Comparison of ENCODE assay signal across 8 cellular contexts in the genomic region with DNA sequence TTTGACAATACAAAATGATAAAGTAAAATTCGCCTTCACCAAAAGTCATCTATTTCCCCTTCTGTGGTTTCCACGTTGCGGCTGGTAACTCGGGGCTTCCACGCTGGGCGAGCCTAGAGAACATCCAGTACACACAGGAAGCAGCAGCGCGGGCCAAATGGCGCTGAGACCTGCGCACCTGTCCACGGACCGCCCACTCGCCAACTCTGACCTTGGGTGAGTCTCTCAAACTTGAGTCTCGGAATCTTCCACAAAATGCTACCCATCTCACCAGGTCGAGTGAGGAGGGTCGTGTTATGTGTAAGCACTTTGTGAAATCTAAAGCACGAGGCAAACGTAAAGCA. TPM values are rescaled to one million over a fixed set of nuclear protein-coding genes. Genes with fewer than 3 reads are reported as not detected.
DNase-seq lines count a peak whose midpoint lies in the region; ATAC-seq and TF ChIP-seq lines count a peak whose summit lies in the region.

No MANE protein-coding gene starts in this region.

- BruUV-seq in Caco-2 (replicated peaks; lab: Mats Ljungman, UMichigan) = TSS peak; percentile 76

- intact Hi-C loops in Caco-2 (cut with micrococcal nuclease; ENCODE audit: unreplicated experiment) = loop anchor here (10.0 kb wide), 2 partner anchors 145 to 205 kb away; no protein-coding TSS in a partner anchor

- H3K4me1 ChIP-seq in Caco-2 = no peaks in the 10 kb centered on the region; the same call in 1 of the 2 replicates
- H3K4me1 ChIP-seq in HUES48 (ENCODE audit: control insufficient read depth, insufficient read depth, low read length) = peaks cover 6% of the 10 kb centered on the region; the same call in 1 of the 2 replicates

- H3K4me1 Mint-ChIP-seq in Caco-2 (ENCODE audit: low read depth, unreplicated experiment) = no peaks in the 10 kb centered on the region
- peaks cover 45% of the 10 kb centered on the region for H3K4me1 Mint-ChIP-seq in activated naive CD8-positive, alpha-beta T cell treated with anti-CD3 and anti-CD28 coated beads, Interleukin-2, amount 10 ng/mL, durations not matched to agents 7 days and 5 days
- H3K4me1 Mint-ChIP-seq in nephron progenitor cell = peaks cover 45% of the 10 kb centered on the region

- in situ Hi-C loops in SK-MEL-5 (cut with HindIII; ENCODE audit: low pct_unique_long_range_greater_than_20kb, low sequenced_read_pairs) = loop anchor here (25.0 kb wide), 2 partner anchors 172 to 228 kb away; no protein-coding TSS in a partner anchor

- no peak for TF ChIP-seq CTCF in Caco-2 (IDR thresholded peaks at IDR 0.05; ENCODE audit: insufficient read depth in 1 of 2, low read depth in 1 of 2, low read length in 1 of 2, severe bottlenecking in 1 of 2, unreplicated experiment in 1 of 2)
- no peak for TF ChIP-seq CTCF in nephron progenitor cell (IDR thresholded peaks at IDR 0.05)

- no peaks in the 10 kb centered on the region for H3K9me3 ChIP-seq in Caco-2
- no peaks in the 10 kb centered on the region for H3K9me3 ChIP-seq in HUES48 (ENCODE audit: control insufficient read depth, insufficient read depth, low read length)
- no peaks in the 10 kb centered on the region for H3K9me3 ChIP-seq in iPS-18c (ENCODE audit: control insufficient read depth, insufficient read depth, low read length)

- DNase-seq in Caco-2 = peak; percentile 50 to 55
- DNase-seq in SK-MEL-5 (ENCODE audit: low read depth, low spot score) = peak; percentile 40
- peak; percentile 79 for DNase-seq in activated naive CD8-positive, alpha-beta T cell treated with anti-CD3 and anti-CD28 coated beads, Interleukin-2, amount 10 ng/mL, durations not matched to agents 7 days and 5 days
- peak in 2 of 3 donors; percentile 27 to 30 for DNase-seq in stimulated activated CD4-positive, alpha-beta T cell treated with anti-CD3 and anti-CD28 coated beads, TNF-alpha, amount 100 ng/mL, for 1 hour (ENCODE audit: low read depth in 3 of 3, low spot score in 1 of 3)
- no peak for DNase-seq in nephron progenitor cell

- H3K27ac ChIP-seq in HUES48 (ENCODE audit: low read depth, low read length) = peak overlapping the region; percentile 99

- peak overlapping the region; percentile 95 for H3K9ac ChIP-seq in HUES48 (ENCODE audit: low read depth, low read length)

- H3K27me3 Mint-ChIP-seq in Caco-2 (ENCODE audit: insufficient read depth, unreplicated experiment) (no peaks in the 10 kb centered on the region), nephron progenitor cell (ENCODE audit: low read depth, poor library complexity) (no peaks in the 10 kb centered on the region)
- H3K27me3 Mint-ChIP-seq in activated naive CD8-positive, alpha-beta T cell treated with anti-CD3 and anti-CD28 coated beads, Interleukin-2, amount 10 ng/mL, durations not matched to agents 7 days and 5 days = no peaks in the 10 kb centered on the region

- no peaks in the 10 kb centered on the region for H3K36me3 ChIP-seq in Caco-2 (ENCODE audit: control insufficient read depth, insufficient read depth, low read length)
- peaks cover 29% of the 10 kb centered on the region for H3K36me3 ChIP-seq in HUES48 (ENCODE audit: control insufficient read depth, insufficient read depth, low read length)

- POLR2A ChIA-PET in Caco-2 (lab: Charles Lee) = interaction anchor here (0.5 to 1.8 kb wide), 4 partner anchors 72 to 217 kb away, joined by 3 to 7 read pairs (median 4); no protein-coding TSS in a partner anchor
- POLR2A ChIA-PET in activated naive CD8-positive, alpha-beta T cell treated with anti-CD3 and anti-CD28 coated beads, Interleukin-2, amount 10 ng/mL, durations not matched to agents 7 days and 5 days (lab: Charles Lee) = interaction anchor here (0.6 to 5.5 kb wide), 20 partner anchors 9 to 555 kb away, joined by 3 to 47 read pairs (median 8); a partner anchor contains a TSS

- H3K4me3 Mint-ChIP-seq in Caco-2 (ENCODE audit: unreplicated experiment) (no peak overlapping the region), nephron progenitor cell (no peak overlapping the region)
- no peak overlapping the region for H3K4me3 Mint-ChIP-seq in activated naive CD8-positive, alpha-beta T cell treated with anti-CD3 and anti-CD28 coated beads, Interleukin-2, amount 10 ng/mL, durations not matched to agents 7 days and 5 days

- CTCF ChIA-PET in Caco-2 (lab: Charles Lee) = interaction anchor here (0.7 to 1.8 kb wide), 5 partner anchors 62 to 485 kb away, joined by 3 to 7 read pairs (median 5); no protein-coding TSS in a partner anchor

- H3K4me3 ChIP-seq in Caco-2 (ENCODE audit: low read depth, low read length) = peak overlapping the region; percentile 52
- H3K4me3 ChIP-seq in HUES48 (ENCODE audit: low read depth, low read length) = peak overlapping the region; percentile 86
- peak overlapping the region; percentile 94 for H3K4me3 ChIP-seq in iPS-18c (ENCODE audit: insufficient read depth, low read depth, low read length)

- H3K27me3 ChIP-seq in Caco-2 (replicated peaks; ENCODE audit: control insufficient read depth, insufficient read depth, low read length) = no peaks in the 10 kb centered on the region
- H3K27me3 ChIP-seq in HUES48 (ENCODE audit: control insufficient read depth, insufficient read depth, low read length) = no peaks in the 10 kb centered on the region

- H3K36me3 Mint-ChIP-seq in Caco-2 (ENCODE audit: insufficient read depth, unreplicated experiment) (peaks cover 7% of the 10 kb centered on the region), nephron progenitor cell (ENCODE audit: low read depth) (peaks cover 11% of the 10 kb centered on the region)
- peaks cover 17% of the 10 kb centered on the region for H3K36me3 Mint-ChIP-seq in activated naive CD8-positive, alpha-beta T cell treated with anti-CD3 and anti-CD28 coated beads, Interleukin-2, amount 10 ng/mL, durations not matched to agents 7 days and 5 days

- H3K9me3 Mint-ChIP-seq in Caco-2 (ENCODE audit: unreplicated experiment) (no peaks in the 10 kb centered on the region), nephron progenitor cell (no peaks in the 10 kb centered on the region)
- no peaks in the 10 kb centered on the region for H3K9me3 Mint-ChIP-seq in activated naive CD8-positive, alpha-beta T cell treated with anti-CD3 and anti-CD28 coated beads, Interleukin-2, amount 10 ng/mL, durations not matched to agents 7 days and 5 days

- peak; percentile 27 for ATAC-seq in GM21367 (IDR thresholded peaks at IDR 0.05; ENCODE audit: unreplicated experiment)
- ATAC-seq in activated naive CD8-positive, alpha-beta T cell treated with anti-CD3 and anti-CD28 coated beads, Interleukin-2, amount 10 ng/mL, durations not matched to agents 7 days and 5 days (ENCODE audit: low read depth) = peak; percentile 48

- no peak overlapping the region for H3K27ac Mint-ChIP-seq in Caco-2 (ENCODE audit: unreplicated experiment)
- no peak overlapping the region for H3K27ac Mint-ChIP-seq in activated naive CD8-positive, alpha-beta T cell treated with anti-CD3 and anti-CD28 coated beads, Interleukin-2, amount 10 ng/mL, durations not matched to agents 7 days and 5 days
- H3K27ac Mint-ChIP-seq in nephron progenitor cell = no peak overlapping the region

RNA-seq across cellular contexts. Expression of a gene that starts 0.8 kb away (rescaled TPM):
- total RNA-seq in Caco-2 (2022) = 31.9 and 33.4 TPM in 2 replicates
- 63.9 and 76.7 TPM in 2 replicates for total RNA-seq in SK-MEL-5 (2014; rRNA removed; shearing (Covaris generic))
- 42.9 and 48.5 TPM in 2 replicates for polyA plus RNA-seq in SK-MEL-5 (2015; cell fraction: cytosol; rRNA removed)
- polyA plus RNA-seq in SK-MEL-5 (2015; cell fraction: nucleus; rRNA removed) = 95.2 and 108 TPM in 2 replicates
- total RNA-seq in activated naive CD8-positive, alpha-beta T cell treated with anti-CD3 and anti-CD28 coated beads, Interleukin-2, amount 10 ng/mL, durations not matched to agents 7 days and 5 days = 10 to 100 TPM; 79.4 to 82.9 TPM

RNA-seq across cellular contexts. Expression of a gene that starts 57.7 kb away (rescaled TPM):
- total RNA-seq in Caco-2 (2022) = 0.16 and 0.86 TPM in 2 replicates
- not detected in 2 replicates for total RNA-seq in SK-MEL-5 (2014; rRNA removed; shearing (Covaris generic))
- not detected in 2 replicates for polyA plus RNA-seq in SK-MEL-5 (2015; cell fraction: cytosol; rRNA removed)
- polyA plus RNA-seq in SK-MEL-5 (2015; cell fraction: nucleus; rRNA removed) = 0.09 TPM in 1 of 2 replicates, not detected in the other
- under 1 TPM in 1 of 2 experiments, not detected in 1; 0.08 TPM for total RNA-seq in activated naive CD8-positive, alpha-beta T cell treated with anti-CD3 and anti-CD28 coated beads, Interleukin-2, amount 10 ng/mL, durations not matched to agents 7 days and 5 days
